29 cellular contexts compared by ENCODE assay signal in genomic region chr10:114837690-114838089, GRCh38.
"Had no signal": no experiment of that assay in that cellular context is flagged by ENCODE, and none has a peak within 500 bp of the region (broad histone marks: within the 10 kb centered on the region; RNA-seq: fewer than 3 reads in every experiment).

No MANE protein-coding gene starts in this region.

- FAIRE-seq: urothelium cell line had no signal

- H3K27me3 ChIP-seq: stomach, suprapubic skin, testis, thyroid gland, tibial artery, tibial nerve, transverse colon, upper lobe of left lung, upper lobe of right lung, uterus, vagina had no signal

- DNase-seq: stimulated activated CD4-positive, alpha-beta T cell treated with anti-CD3 and anti-CD28 coated beads, Interleukin-2, amount 100 ng/mL, for 48 hours; stimulated activated CD4-positive, alpha-beta T cell treated with anti-CD3 and anti-CD28 coated beads, Interleukin-4, amount 100 ng/mL, for 1 hour; stimulated activated CD4-positive, alpha-beta T cell treated with anti-CD3 and anti-CD28 coated beads, Interleukin-4, amount 100 ng/mL, for 24 hours; stimulated activated CD4-positive, alpha-beta T cell treated with anti-CD3 and anti-CD28 coated beads, Interleukin-4, amount 100 ng/mL, for 4 hours; stimulated activated CD8-positive, alpha-beta memory T cell treated with anti-CD3 and anti-CD28 coated beads, Interleukin-4, amount 100 ng/mL, for 48 hours; stimulated activated naive B cell treated with anti-CD40 and anti-IgM and Interleukin-4, amounts not matched to agents 10 μg/mL and 1 μg/mL and 100 μg/mL, for 72 hours; stimulated activated naive CD4-positive, alpha-beta T cell; stimulated activated naive CD4-positive, alpha-beta T cell treated with Interleukin-2 at 50 U/mL for 16 hours; stimulated activated naive CD8-positive, alpha-beta T cell treated with anti-CD3 and anti-CD28 coated beads, Interleukin-15, amount 100 ng/mL, for 72 hours; stimulated activated naive CD8-positive, alpha-beta T cell treated with anti-CD3 and anti-CD28 coated beads, Interleukin-15, Interleukin-2, amounts not matched to agents 100 U/mL and 50 U/mL, for 24 hours; stomach; substantia nigra; testis; thyroid gland; tibial artery; transverse colon; trophoblast cell; upper lobe of left lung; upper lobe of right lung; uterus had no signal

- H3K27ac ChIP-seq: stomach, suprapubic skin, testis, thoracic aorta, thyroid gland, tibial artery, tibial nerve, transverse colon, upper lobe of left lung, upper lobe of right lung, uterus, vagina had no signal

- H3K4me1 Mint-ChIP-seq: stimulated activated memory B cell treated with anti-CD40 and anti-IgM and Interleukin-4, amounts not matched to agents 10 μg/mL and 1 μg/mL and 100 μg/mL, for 72 hours; stimulated activated naive CD8-positive, alpha-beta T cell treated with anti-CD3 and anti-CD28 coated beads, Interleukin-15, amount 100 ng/mL, for 72 hours had no signal

- H3K4me3 Mint-ChIP-seq: stimulated activated effector memory CD8-positive, alpha-beta T cell treated with anti-CD3 and anti-CD28 coated beads, Interleukin-12 subunit alpha, Interleukin-12 subunit beta, amount 100 ng/mL, for 72 hours; stimulated activated memory B cell treated with anti-CD40 and anti-IgM and Interleukin-4, amounts not matched to agents 10 μg/mL and 1 μg/mL and 100 μg/mL, for 72 hours; stimulated activated naive B cell treated with anti-CD40 and anti-IgM and Interleukin-4, amounts not matched to agents 10 μg/mL and 1 μg/mL and 100 μg/mL, for 72 hours; stimulated activated naive CD8-positive, alpha-beta T cell treated with anti-CD3 and anti-CD28 coated beads, Interleukin-15, amount 100 ng/mL, for 72 hours; stimulated activated naive CD8-positive, alpha-beta T cell treated with anti-CD3 and anti-CD28 coated beads, Interleukin-15, Interleukin-2, amounts not matched to agents 100 ng/mL and 50 ng/mL, for 24 hours; type B pancreatic cell had no signal

- H3K27ac Mint-ChIP-seq: stimulated activated effector memory CD8-positive, alpha-beta T cell treated with anti-CD3 and anti-CD28 coated beads, Interleukin-12 subunit alpha, Interleukin-12 subunit beta, amount 100 ng/mL, for 72 hours; stimulated activated memory B cell treated with anti-CD40 and anti-IgM and Interleukin-4, amounts not matched to agents 10 μg/mL and 1 μg/mL and 100 μg/mL, for 72 hours; stimulated activated naive B cell treated with anti-CD40 and anti-IgM and Interleukin-4, amounts not matched to agents 10 μg/mL and 1 μg/mL and 100 μg/mL, for 72 hours; stimulated activated naive CD8-positive, alpha-beta T cell treated with anti-CD3 and anti-CD28 coated beads, Interleukin-15, amount 100 ng/mL, for 72 hours; stimulated activated naive CD8-positive, alpha-beta T cell treated with anti-CD3 and anti-CD28 coated beads, Interleukin-15, Interleukin-2, amounts not matched to agents 100 ng/mL and 50 ng/mL, for 24 hours; type B pancreatic cell had no signal

- H3K9me3 Mint-ChIP-seq: stimulated activated effector memory CD8-positive, alpha-beta T cell treated with anti-CD3 and anti-CD28 coated beads, Interleukin-12 subunit alpha, Interleukin-12 subunit beta, amount 100 ng/mL, for 72 hours; stimulated activated memory B cell treated with anti-CD40 and anti-IgM and Interleukin-4, amounts not matched to agents 10 μg/mL and 1 μg/mL and 100 μg/mL, for 72 hours; stimulated activated naive B cell treated with anti-CD40 and anti-IgM and Interleukin-4, amounts not matched to agents 10 μg/mL and 1 μg/mL and 100 μg/mL, for 72 hours; stimulated activated naive CD8-positive, alpha-beta T cell treated with anti-CD3 and anti-CD28 coated beads, Interleukin-15, amount 100 ng/mL, for 72 hours; stimulated activated naive CD8-positive, alpha-beta T cell treated with anti-CD3 and anti-CD28 coated beads, Interleukin-15, Interleukin-2, amounts not matched to agents 100 ng/mL and 50 ng/mL, for 24 hours had no signal

- ATAC-seq: stimulated activated effector memory CD8-positive, alpha-beta T cell treated with anti-CD3 and anti-CD28 coated beads, Interleukin-12 subunit alpha, Interleukin-12 subunit beta, amount 100 ng/mL, for 72 hours; stimulated activated memory B cell treated with anti-CD40 and anti-IgM and Interleukin-4, amounts not matched to agents 10 μg/mL and 1 μg/mL and 100 μg/mL, for 72 hours; stimulated activated naive B cell treated with anti-CD40 and anti-IgM and Interleukin-4, amounts not matched to agents 10 μg/mL and 1 μg/mL and 100 μg/mL, for 72 hours; stimulated activated naive CD8-positive, alpha-beta T cell treated with anti-CD3 and anti-CD28 coated beads, Interleukin-15, amount 100 ng/mL, for 72 hours; stimulated activated naive CD8-positive, alpha-beta T cell treated with anti-CD3 and anti-CD28 coated beads, Interleukin-15, Interleukin-2, amounts not matched to agents 100 U/mL and 50 U/mL, for 24 hours; upper lobe of right lung had no signal

- H3K27me3 Mint-ChIP-seq: stimulated activated memory B cell treated with anti-CD40 and anti-IgM and Interleukin-4, amounts not matched to agents 10 μg/mL and 1 μg/mL and 100 μg/mL, for 72 hours; stimulated activated naive B cell treated with anti-CD40 and anti-IgM and Interleukin-4, amounts not matched to agents 10 μg/mL and 1 μg/mL and 100 μg/mL, for 72 hours; stimulated activated naive CD8-positive, alpha-beta T cell treated with anti-CD3 and anti-CD28 coated beads, Interleukin-15, amount 100 ng/mL, for 72 hours; stimulated activated naive CD8-positive, alpha-beta T cell treated with anti-CD3 and anti-CD28 coated beads, Interleukin-15, Interleukin-2, amounts not matched to agents 100 ng/mL and 50 ng/mL, for 24 hours; type B pancreatic cell had no signal

- H3K9me3 ChIP-seq: stomach, suprapubic skin, testis, thoracic aorta, thyroid gland, tibial artery, tibial nerve, transverse colon, upper lobe of left lung, upper lobe of right lung, uterus, vagina had no signal

- H3K4me1 ChIP-seq: testis, thyroid gland, tibial nerve, transverse colon, upper lobe of right lung, uterus, vagina had no signal

- H3K4me3 ChIP-seq: stomach, suprapubic skin, testis, thoracic aorta, thyroid gland, tibial artery, tibial nerve, transverse colon, upper lobe of left lung, upper lobe of right lung, uterus, vagina had no signal

- H3K36me3 ChIP-seq: uterus had no signal
